Comparison of ENCODE assay signal across 8 cellular contexts in genomic region chr5:32172186-32172901, GRCh38. TPM values are rescaled to one million over a fixed set of nuclear protein-coding genes. Genes with fewer than 3 reads are reported as not detected.
DNase-seq lines count a peak whose midpoint lies in the region; ATAC-seq and TF ChIP-seq lines count a peak whose summit lies in the region.
"Not testable (repeated sequence)": the region's sequence is repeated elsewhere in the genome, so short reads cannot be mapped to it uniquely, and the experiment has no call there.

No MANE protein-coding gene starts in this region.

- peaks cover 35 to 51% (median 42%) of the 10 kb centered on the region in 3 experiments for H3K36me3 Mint-ChIP-seq in H9 (ENCODE audit: insufficient read depth in 1 of 3, low read depth in 3 of 3)
- peaks cover 67% of the 10 kb centered on the region for H3K36me3 Mint-ChIP-seq in MCF 10A (ENCODE audit: insufficient read depth, unreplicated experiment)
- not testable (repeated sequence) for H3K36me3 Mint-ChIP-seq in glutamatergic neuron (ENCODE audit: unreplicated experiment)

- not testable (repeated sequence) for H4K5ac ChIP-seq in H9 (ENCODE audit: insufficient read length, low read depth, low read length)

- not testable (repeated sequence) for H3K79me1 ChIP-seq in H9 (ENCODE audit: insufficient read depth, low read depth, low read length, poor library complexity, severe bottlenecking)

- not testable (repeated sequence) for H3K9me3 ChIP-seq in H9 (ENCODE audit: control insufficient read depth, low read depth, low read length); mucosa of descending colon

- H3K4me3 Mint-ChIP-seq in H9: peak overlapping the region; percentile 99 to 100
- peak overlapping the region; percentile 98 for H3K4me3 Mint-ChIP-seq in MCF 10A (ENCODE audit: unreplicated experiment)
- peak overlapping the region; percentile 94 for H3K4me3 Mint-ChIP-seq in glutamatergic neuron (ENCODE audit: unreplicated experiment)

- not testable (repeated sequence) for H2BK120ac ChIP-seq in H9 (ENCODE audit: low read depth, low read length, poor library complexity, severe bottlenecking)

- H4K8ac ChIP-seq in H9 (replicated peaks; ENCODE audit: insufficient read length, low read depth, low read length): not testable (repeated sequence)

- not testable (repeated sequence) for H3T11ph ChIP-seq in H9 (ENCODE audit: low read length)

- not testable (repeated sequence) for H4K91ac ChIP-seq in H9 (ENCODE audit: insufficient read length, low read depth, low read length)

- DNase-seq in ACHN (peak; percentile 33), NCI-H69 (lab: John Stamatoyannopoulos, UW) (peak; percentile 68), MCF 10A (ENCODE audit: unreplicated experiment) (peak; percentile 22), glutamatergic neuron (peak; percentile 16), mucosa of descending colon (peak in 2 of 3 donors; percentile 44 to 53)
- not testable (repeated sequence) for DNase-seq in H9
- DNase-seq in activated CD4-positive, alpha-beta T cell treated with anti-CD3 and anti-CD28 coated beads, Interleukin-2, amount 50 U/mL, for 1 hour: peak; percentile 9
- DNase-seq in stimulated activated CD4-positive, alpha-beta T cell treated with anti-CD3 and anti-CD28 coated beads, Interleukin-12 subunit alpha, Interleukin-12 subunit beta, amount 100 ng/mL, for 4 hours: peak; percentile 5

- not testable (repeated sequence) for H3K23me2 ChIP-seq in H9 (ENCODE audit: insufficient read length, low read depth, low read length, poor library complexity, severe bottlenecking)

- peak overlapping the region; percentile 99 to 100 (median 99); a peak in 6 of 7 replicates for H3K27ac Mint-ChIP-seq in H9
- H3K27ac Mint-ChIP-seq in MCF 10A (ENCODE audit: low read depth, unreplicated experiment): peak overlapping the region; percentile 95
- peak overlapping the region; percentile 96 for H3K27ac Mint-ChIP-seq in glutamatergic neuron (ENCODE audit: unreplicated experiment)

- intact Hi-C loops in MCF 10A (cut with micrococcal nuclease): not testable (repeated sequence)
- intact Hi-C loops in mucosa of descending colon (cut with DNase I, micrococcal nuclease): loop anchor here in 1 of 2 donors (10.0 kb wide), 1 partner anchor 52 kb away; no protein-coding TSS in a partner anchor

- not testable (repeated sequence) for H3K27me3 ChIP-seq in H9 (ENCODE audit: insufficient read depth, low read length)

- H3K9me3 Mint-ChIP-seq in H9; MCF 10A (ENCODE audit: unreplicated experiment): not testable (repeated sequence)
- H3K9me3 Mint-ChIP-seq in glutamatergic neuron (ENCODE audit: unreplicated experiment): peaks cover 14% of the 10 kb centered on the region

- H2BK20ac ChIP-seq in H9 (ENCODE audit: low read depth, low read length, poor library complexity, severe bottlenecking): not testable (repeated sequence)

- H2BK5ac ChIP-seq in H9 (ENCODE audit: insufficient read length, low read length): not testable (repeated sequence)

- H2BK12ac ChIP-seq in H9 (ENCODE audit: insufficient read length, low read depth, low read length): not testable (repeated sequence)

- H3K9ac ChIP-seq in H9 (ENCODE audit: extremely low read depth, insufficient read length, low read length): peak overlapping the region; percentile 92

- POLR2A ChIA-PET in MCF 10A (lab: Yijun Ruan, JAX): interaction anchor here (0.6 to 2.7 kb wide), 11 partner anchors 9 to 236 kb away, joined by 3 to 23 read pairs (median 5); no protein-coding TSS in a partner anchor

- CTCF ChIA-PET in MCF 10A (lab: Yijun Ruan, JAX): interaction anchor here (0.5 to 1.8 kb wide), 3 partner anchors 14 to 343 kb away, joined by 3 to 6 read pairs (median 3); no protein-coding TSS in a partner anchor

- not testable (repeated sequence) for H3K56ac ChIP-seq in H9 (ENCODE audit: insufficient read length, low read depth, low read length)

- H3K14ac ChIP-seq in H9 (ENCODE audit: insufficient read depth, low read length): not testable (repeated sequence)

- not testable (repeated sequence) for H3K36me3 ChIP-seq in mucosa of descending colon (ENCODE audit: low read depth)

- not testable (repeated sequence) for H3K27me3 Mint-ChIP-seq in H9 (ENCODE audit: low read depth); MCF 10A (ENCODE audit: insufficient read depth, unreplicated experiment)
- H3K27me3 Mint-ChIP-seq in glutamatergic neuron (ENCODE audit: unreplicated experiment): peaks cover 12% of the 10 kb centered on the region

- peaks cover 42% of the 10 kb centered on the region; the same call in 1 of the 2 replicates for H3K79me2 ChIP-seq in H9 (ENCODE audit: insufficient read depth, low read length)

- H3K4me1 Mint-ChIP-seq in H9 (peaks cover 14 to 15% of the 10 kb centered on the region in 2 experiments), MCF 10A (ENCODE audit: insufficient read depth, unreplicated experiment) (peaks cover 32% of the 10 kb centered on the region), glutamatergic neuron (ENCODE audit: low read depth, unreplicated experiment) (peaks cover 29% of the 10 kb centered on the region)

- not testable (repeated sequence) for TF ChIP-seq CTCF in H9 (conservative IDR thresholded peaks at IDR 0.05); MCF 10A (IDR thresholded peaks at IDR 0.05; ENCODE audit: unreplicated experiment); glutamatergic neuron (IDR thresholded peaks at IDR 0.05; ENCODE audit: partially characterized antibody, unreplicated experiment); mucosa of descending colon (IDR thresholded peaks at IDR 0.05)

- H3K23ac ChIP-seq in H9 (ENCODE audit: insufficient read length, low read depth, low read length): not testable (repeated sequence)

- not testable (repeated sequence) for H3K27ac ChIP-seq in H9 (ENCODE audit: insufficient read length, low read depth, low read length)

- not testable (repeated sequence) for ATAC-seq in mucosa of descending colon

- H2BK15ac ChIP-seq in H9 (ENCODE audit: low read depth, low read length): not testable (repeated sequence)

- H2AK5ac ChIP-seq in H9 (ENCODE audit: insufficient read length, low read length): not testable (repeated sequence)

- not testable (repeated sequence) for H2AFZ ChIP-seq in H9 (ENCODE audit: low read length)

- not testable (repeated sequence) for H3K4ac ChIP-seq in H9 (ENCODE audit: low read depth, low read length)

- H3K18ac ChIP-seq in H9 (ENCODE audit: insufficient read length, low read depth, low read length): not testable (repeated sequence)

- in situ Hi-C loops in ACHN (cut with HindIII; ENCODE audit: low pct_ligation_motif_present, low pct_unique_long_range_greater_than_20kb, low sequenced_read_pairs): not testable (repeated sequence)

- not testable (repeated sequence) for BruUV-seq in MCF 10A (replicated peaks; lab: Mats Ljungman, UMichigan)

- peak overlapping the region; percentile 96 for H3K4me3 ChIP-seq in mucosa of descending colon

- H4K20me1 ChIP-seq in H9 (ENCODE audit: control insufficient read depth, insufficient read depth, insufficient read length): not testable (repeated sequence)

- not testable (repeated sequence) for H3K4me1 ChIP-seq in H9 (ENCODE audit: insufficient read depth, low read length)
- H3K4me1 ChIP-seq in mucosa of descending colon (ENCODE audit: low read depth): peaks cover 27% of the 10 kb centered on the region

- whole genome bisulfite sequencing in H9 (ENCODE audit: extremely low coverage, insufficient read length, low lambda C conversion rate): no CpG with 5 or more reads among the region's 34 CpGs

- peak overlapping the region; percentile 69 for H3K4me2 ChIP-seq in H9 (ENCODE audit: insufficient read depth, insufficient read length, low read length)

RNA-seq across cellular contexts. Expression of gene GOLPH3, which starts 1.8 kb away (rescaled TPM):
- total RNA-seq in H9 (2021) (98.0 and 98.7 TPM in 2 replicates), MCF 10A (2022) (69.5 and 89.6 TPM in 2 replicates), glutamatergic neuron (ENCODE audit: unreplicated experiment) (68.5 TPM), mucosa of descending colon (100 to 1,000 TPM; 101 to 178 (median 123) TPM)
